In genomic region chr17:18938692-18939023, GRCh38 we compare ENCODE assay signal across 33 cellular contexts. TPM values are rescaled to one million over a fixed set of nuclear protein-coding genes. Genes with fewer than 3 reads are reported as not detected.
"Had no signal": no experiment of that assay in that cellular context is flagged by ENCODE, and none has a peak within 500 bp of the region (broad histone marks: within the 10 kb centered on the region; RNA-seq: fewer than 3 reads in every experiment).

No MANE protein-coding gene starts in this region.

- H3K27ac ChIP-seq: coronary artery, esophagus muscularis mucosa, foreskin keratinocyte, gastroesophageal sphincter, heart left ventricle, lower lobe of right lung, parathyroid adenoma, suprapubic skin, upper lobe of right lung, uterus had no signal

- H3K9me3 Mint-ChIP-seq: natural killer cell; stimulated activated naive CD8-positive, alpha-beta T cell treated with anti-CD3 and anti-CD28 coated beads, Interleukin-15, amount 100 ng/mL, for 72 hours had no signal

- FAIRE-seq: islet of Langerhans had no signal

- H3K4me1 Mint-ChIP-seq: natural killer cell; stimulated activated naive CD8-positive, alpha-beta T cell treated with anti-CD3 and anti-CD28 coated beads, Interleukin-15, amount 100 ng/mL, for 72 hours had no signal

- H3K27me3 Mint-ChIP-seq: stimulated activated naive CD8-positive, alpha-beta T cell treated with anti-CD3 and anti-CD28 coated beads, Interleukin-15, amount 100 ng/mL, for 72 hours had no signal

- H3K4me1 ChIP-seq: esophagus muscularis mucosa, foreskin keratinocyte, gastroesophageal sphincter, heart left ventricle, lower lobe of right lung, parathyroid adenoma, suprapubic skin, upper lobe of right lung, uterus had no signal

- H3K36me3 Mint-ChIP-seq: natural killer cell had no signal

- H3K4me2 ChIP-seq: smooth muscle cell had no signal

- H2AFZ ChIP-seq: parathyroid adenoma had no signal

- ATAC-seq: foreskin keratinocyte; gastroesophageal sphincter; heart left ventricle; left ventricle myocardium superior; lower lobe of right lung; natural killer cell; sciatic nerve; stimulated activated naive CD8-positive, alpha-beta T cell treated with anti-CD3 and anti-CD28 coated beads, Interleukin-15, amount 100 ng/mL, for 72 hours; upper lobe of right lung had no signal

- H3K4me3 Mint-ChIP-seq: natural killer cell; stimulated activated naive CD8-positive, alpha-beta T cell treated with anti-CD3 and anti-CD28 coated beads, Interleukin-15, amount 100 ng/mL, for 72 hours had no signal

- H3K27ac Mint-ChIP-seq: natural killer cell; progenitor cell of endocrine pancreas; stimulated activated naive CD8-positive, alpha-beta T cell treated with anti-CD3 and anti-CD28 coated beads, Interleukin-15, amount 100 ng/mL, for 72 hours had no signal

- DNase-seq: dermis blood vessel endothelial cell; effector memory CD4-positive, alpha-beta T cell; foreskin keratinocyte; heart left ventricle; hippocampal formation; kidney glomerular epithelial cell; left ventricle myocardium superior; lower lobe of right lung; natural killer cell; stimulated activated CD4-positive, alpha-beta T cell treated with anti-CD3 and anti-CD28 coated beads, Interleukin-12 subunit alpha, Interleukin-12 subunit beta, amount 100 ng/mL, for 4 hours; stimulated activated CD4-positive, alpha-beta T cell treated with anti-CD3 and anti-CD28 coated beads, Interleukin-1b, Interleukin-23, amount 100 ng/mL, for 48 hours; stimulated activated CD4-positive, alpha-beta T cell treated with anti-CD3 and anti-CD28 coated beads, Interleukin-4, amount 100 ng/mL, for 1 hour; stimulated activated CD8-positive, alpha-beta memory T cell treated with anti-CD3 and anti-CD28 coated beads, Interleukin-4, amount 100 ng/mL, for 48 hours; stimulated activated naive CD4-positive, alpha-beta T cell; stimulated activated naive CD8-positive, alpha-beta T cell treated with anti-CD3 and anti-CD28 coated beads, Interleukin-15, amount 100 ng/mL, for 72 hours; transverse colon; upper lobe of right lung; uterus had no signal

- H3K9me3 ChIP-seq: esophagus muscularis mucosa, gastroesophageal sphincter, heart left ventricle, lower lobe of right lung, suprapubic skin, transverse colon, upper lobe of right lung, uterus had no signal

- H3K36me3 ChIP-seq: esophagus muscularis mucosa, gastroesophageal sphincter, heart left ventricle, lower lobe of right lung, suprapubic skin, transverse colon, upper lobe of right lung, uterus had no signal

- H3K9ac ChIP-seq: parathyroid adenoma had no signal

- H3K27me3 ChIP-seq: gastroesophageal sphincter, heart left ventricle, suprapubic skin, transverse colon, upper lobe of right lung, uterus had no signal

- H3K79me2 ChIP-seq: parathyroid adenoma had no signal

- H3K4me3 ChIP-seq: coronary artery, esophagus muscularis mucosa, gastroesophageal sphincter, heart left ventricle, lower lobe of right lung, smooth muscle cell, suprapubic skin, transverse colon, upper lobe of right lung, uterus had no signal

RNA-seq across cellular contexts. Expression of gene SLC5A10, which starts 13.3 kb away (rescaled TPM):
- total RNA-seq: dermis blood vessel endothelial cell, endothelial cell of umbilical vein, epithelial cell of proximal tubule, esophagus muscularis mucosa, fibroblast of lung, foreskin keratinocyte, gastroesophageal sphincter, left ventricle myocardium superior, lower lobe of right lung, mesenteric fat pad, osteoblast, progenitor cell of endocrine pancreas, sciatic nerve, smooth muscle cell, transverse colon, upper lobe of right lung, uterus had no signal
- polyA plus RNA-seq: endothelial cell of umbilical vein, fibroblast of lung, neural cell, smooth muscle cell had no signal
